ENCODE assay signal across 14 cellular contexts in the genomic region with DNA sequence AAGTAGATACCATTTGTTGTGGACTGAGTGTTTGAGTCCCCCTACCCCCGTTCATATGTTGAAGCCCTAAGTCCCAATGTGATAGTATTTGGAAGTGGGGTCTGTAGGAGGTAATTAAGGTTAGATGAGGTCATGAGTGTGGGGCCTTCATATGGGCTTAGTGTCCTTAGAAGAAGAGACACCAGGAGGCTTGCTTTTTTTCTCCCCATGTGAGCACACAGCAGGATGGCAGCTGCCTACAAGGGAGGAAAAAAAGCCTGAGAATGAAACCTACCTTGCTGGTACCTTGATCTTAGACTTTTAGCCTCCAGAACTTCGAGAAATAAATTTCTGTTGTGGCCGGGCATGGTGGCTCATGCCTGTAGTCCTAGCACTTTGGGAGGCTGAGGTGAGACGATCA.
"Had no signal": no experiment of that assay in that cellular context is flagged by ENCODE, and none has a peak within 500 bp of the region (broad histone marks: within the 10 kb centered on the region; RNA-seq: fewer than 3 reads in every experiment).

No MANE protein-coding gene starts in this region.

- H3K36me3 ChIP-seq: colonic mucosa, suprapubic skin, upper lobe of right lung had no signal

- H3K27me3 ChIP-seq: cardiac muscle cell, colonic mucosa, heart left ventricle, spleen, suprapubic skin, upper lobe of right lung had no signal

- H3K4me1 ChIP-seq: colonic mucosa had no signal

- DNase-seq: activated CD8-positive, alpha-beta T cell treated with anti-CD3 and anti-CD28 coated beads for 36 hours; activated naive CD4-positive, alpha-beta T cell treated with anti-CD3 and anti-CD28 coated beads, Interleukin-2, amount 10 ng/mL, durations not matched to agents 7 days and 5 days; colonic mucosa; foreskin melanocyte; heart left ventricle; naive thymus-derived CD4-positive, alpha-beta T cell; spleen; stimulated activated CD4-positive, alpha-beta T cell treated with anti-CD3 and anti-CD28 coated beads, Interleukin-2, amount 100 ng/mL, for 24 hours; stimulated activated naive CD4-positive, alpha-beta T cell treated with Interleukin-2 at 50 U/mL for 16 hours; T-helper 9 cell; upper lobe of right lung had no signal

- H3K4me3 ChIP-seq: cardiac muscle cell, colonic mucosa, heart left ventricle, spleen, suprapubic skin, upper lobe of right lung had no signal

- ATAC-seq: activated CD8-positive, alpha-beta T cell treated with anti-CD3 and anti-CD28 coated beads for 36 hours; heart left ventricle; naive thymus-derived CD4-positive, alpha-beta T cell; sciatic nerve; upper lobe of right lung had no signal

- H3K27ac ChIP-seq: cardiac muscle cell, colonic mucosa, heart left ventricle, spleen, suprapubic skin, upper lobe of right lung had no signal

- H3K9me3 ChIP-seq: colonic mucosa, heart left ventricle, spleen, suprapubic skin, upper lobe of right lung had no signal
